Comparison of ENCODE assay signal across 1 cellular context in genomic region chr7:107165341-107165740, GRCh38.
A peak's percentile ranks its signal among the peaks of the same experiment; 100 is the strongest.
TF ChIP-seq lines count a peak whose summit lies in the region.

No MANE protein-coding gene starts in this region.

TF ChIP-seq in HEK293, 187 proteins besides CTCF, POLR2A, EP300 and RAD21 (continued from another document):
- TF ChIP-seq PRDM10 (tag by site-specific recombination; IDR thresholded peaks at IDR 0.05) (no peak), ZNF600 (tag by site-specific recombination; IDR thresholded peaks at IDR 0.05) (peak; percentile 67), ZNF138 (tag by site-specific recombination; IDR thresholded peaks at IDR 0.05; ENCODE audit: borderline replicate concordance) (no peak), ZNF488 (tag by site-specific recombination; IDR thresholded peaks at IDR 0.05) (no peak), ZNF335 (tag by site-specific recombination; conservative IDR thresholded peaks at IDR 0.05) (0 out of 2 replicates have a peak, but pooled peaks have one; percentile 12), EGR2 (tag by site-specific recombination; IDR thresholded peaks at IDR 0.05; ENCODE audit: low read depth) (no peak), ZBTB26 (tag by site-specific recombination; optimal IDR thresholded peaks at IDR 0.05) (no peak)
